In genomic region chr1:150362721-150363425, GRCh38 we compare ENCODE assay signal across 8 cellular contexts. TPM values are rescaled to one million over a fixed set of nuclear protein-coding genes. Genes with fewer than 3 reads are reported as not detected.
DNase-seq lines count a peak whose midpoint lies in the region; ATAC-seq and TF ChIP-seq lines count a peak whose summit lies in the region.

No MANE protein-coding gene starts in this region.

- no peak overlapping the region for H2BK5ac ChIP-seq in neuronal stem cell (ENCODE audit: low read length)

- intact Hi-C loops in activated naive CD4-positive, alpha-beta T cell treated with anti-CD3 and anti-CD28 coated beads for 36 hours (cut with micrococcal nuclease) = loop anchor here (1.0 to 10.0 kb wide), 7 partner anchors 42 to 642 kb away; partner anchors contain the start of genes ANP32E, CERS2, GOLPH3L and MINDY1

- no peaks in the 10 kb centered on the region for H3K36me3 ChIP-seq in effector memory CD4-positive, alpha-beta T cell (ENCODE audit: control insufficient read depth, insufficient read depth, low read length)
- H3K36me3 ChIP-seq in neuronal stem cell (replicated peaks in 1 of 2; ENCODE audit: control insufficient read depth in 2 of 2, insufficient read depth in 2 of 2, low read length in 2 of 2) = peaks cover 0 to 1% of the 10 kb centered on the region in 2 donors

- peak overlapping the region; percentile 89 for H3K4me3 Mint-ChIP-seq in activated naive CD4-positive, alpha-beta T cell treated with anti-CD3 and anti-CD28 coated beads for 36 hours

- H3K9me3 ChIP-seq in effector memory CD4-positive, alpha-beta T cell (ENCODE audit: control insufficient read depth, low read length) = no peaks in the 10 kb centered on the region
- no peaks in the 10 kb centered on the region for H3K9me3 ChIP-seq in neuronal stem cell (replicated peaks in 1 of 2; ENCODE audit: control insufficient read depth in 2 of 2, insufficient read depth in 1 of 2, low read depth in 1 of 2, low read length in 2 of 2)

- no peak overlapping the region for H3K18ac ChIP-seq in neuronal stem cell (ENCODE audit: low read length)

- peaks cover 19% of the 10 kb centered on the region for H3K36me3 Mint-ChIP-seq in activated naive CD4-positive, alpha-beta T cell treated with anti-CD3 and anti-CD28 coated beads for 36 hours (ENCODE audit: low read depth)

- no peak overlapping the region for H2BK12ac ChIP-seq in neuronal stem cell (ENCODE audit: low read length)

- H4K8ac ChIP-seq in neuronal stem cell (ENCODE audit: low read depth, low read length) = no peak overlapping the region

- H2AFZ ChIP-seq in neuronal stem cell (ENCODE audit: low read length) = peak overlapping the region; percentile 94

- no peak for DNase-seq in activated naive CD4-positive, alpha-beta T cell treated with anti-CD3 and anti-CD28 coated beads for 36 hours
- DNase-seq in activated naive CD4-positive, alpha-beta T cell (lab: John Stamatoyannopoulos, UW) = no peak
- DNase-seq in RWPE1 (ENCODE audit: low spot score) = no peak
- DNase-seq in effector memory CD4-positive, alpha-beta T cell = no peak
- no peak for DNase-seq in neuronal stem cell (ENCODE audit: low spot score)
- DNase-seq in UCSD-AML1 (lab: John Stamatoyannopoulos, UW; ENCODE audit: unreplicated experiment) = no peak
- no peak for DNase-seq in RKO (ENCODE audit: low spot score)

- peaks cover 16% of the 10 kb centered on the region for H3K4me1 Mint-ChIP-seq in activated naive CD4-positive, alpha-beta T cell treated with anti-CD3 and anti-CD28 coated beads for 36 hours (ENCODE audit: low read depth)

- H3K4me2 ChIP-seq in neuronal stem cell (ENCODE audit: insufficient read depth, low read length, poor library complexity, severe bottlenecking) = no peak overlapping the region

- POLR2A ChIA-PET in RWPE1 (lab: Yijun Ruan, JAX; ENCODE audit: low non-redundant PET) = no interaction called here

- no peaks in the 10 kb centered on the region for H3K27me3 Mint-ChIP-seq in activated naive CD4-positive, alpha-beta T cell treated with anti-CD3 and anti-CD28 coated beads for 36 hours (ENCODE audit: low read depth)

- no peaks in the 10 kb centered on the region for H3K79me1 ChIP-seq in neuronal stem cell (ENCODE audit: low read depth, low read length)

- no peak overlapping the region for H3K9ac ChIP-seq in neuronal stem cell (ENCODE audit: low read depth, low read length, poor library complexity)

- H3K9me3 Mint-ChIP-seq in activated naive CD4-positive, alpha-beta T cell treated with anti-CD3 and anti-CD28 coated beads for 36 hours = no peaks in the 10 kb centered on the region

- H3K4me1 ChIP-seq in effector memory CD4-positive, alpha-beta T cell (ENCODE audit: control insufficient read depth, insufficient read depth, low read length, poor library complexity, severe bottlenecking) = peaks cover 13% of the 10 kb centered on the region
- peaks cover 0 to 8% of the 10 kb centered on the region in 2 donors for H3K4me1 ChIP-seq in neuronal stem cell (ENCODE audit: control insufficient read depth in 2 of 2, insufficient read depth in 1 of 2, low read depth in 1 of 2, low read length in 2 of 2)

- peak overlapping the region; percentile 98 for H3K27ac Mint-ChIP-seq in activated naive CD4-positive, alpha-beta T cell treated with anti-CD3 and anti-CD28 coated beads for 36 hours

- TF ChIP-seq CTCF in RWPE1 (conservative IDR thresholded peaks at IDR 0.05; ENCODE audit: low read depth) = no peak

- WGBS in neuronal stem cell (ENCODE audit: extremely low coverage in 2 of 2, insufficient read length in 2 of 2, insufficient replicate concordance in 1 of 2), 2 donors = no CpG with 5 or more reads among the region's 22 CpGs

- peak overlapping the region; percentile 99 for H3K27ac ChIP-seq in RWPE1
- peak overlapping the region; percentile 95 for H3K27ac ChIP-seq in effector memory CD4-positive, alpha-beta T cell (ENCODE audit: insufficient read depth, low read length, poor library complexity, severe bottlenecking)
- H3K27ac ChIP-seq in neuronal stem cell (replicated peaks; ENCODE audit: low read length) = no peak overlapping the region

- CTCF ChIA-PET in activated naive CD4-positive, alpha-beta T cell treated with anti-CD3 and anti-CD28 coated beads for 36 hours (lab: Charles Lee) = interaction anchor here (1.0 kb wide), 1 partner anchor 37 kb away, joined by 3 read pairs; no protein-coding TSS in a partner anchor
- CTCF ChIA-PET in RWPE1 (lab: Yijun Ruan, JAX) = no interaction called here

- no peaks in the 10 kb centered on the region for H3K27me3 ChIP-seq in effector memory CD4-positive, alpha-beta T cell (replicated peaks; ENCODE audit: control insufficient read depth, insufficient read depth, low read length, poor library complexity, severe bottlenecking)
- no peaks in the 10 kb centered on the region for H3K27me3 ChIP-seq in neuronal stem cell (ENCODE audit: control insufficient read depth in 3 of 3, insufficient read depth in 3 of 3, low read depth in 1 of 3, low read length in 3 of 3)

- no peak overlapping the region for H2BK120ac ChIP-seq in neuronal stem cell (ENCODE audit: low read depth, low read length)

- H3K4me3 ChIP-seq in effector memory CD4-positive, alpha-beta T cell (ENCODE audit: insufficient read depth, low read depth, low read length, poor library complexity, severe bottlenecking) = peak overlapping the region; percentile 77
- H3K4me3 ChIP-seq in neuronal stem cell (ENCODE audit: low read length in 2 of 2) = peak overlapping the region in 1 of 2 donors; percentile 83

- peak overlapping the region; percentile 1 for H2AK5ac ChIP-seq in neuronal stem cell (ENCODE audit: low read depth, low read length)

- peak overlapping the region; percentile 42 for H2BK15ac ChIP-seq in neuronal stem cell (ENCODE audit: low read length)

- no peak overlapping the region for H4K91ac ChIP-seq in neuronal stem cell (ENCODE audit: low read depth, low read length, poor library complexity)

- no peak for ATAC-seq in HG02798 (IDR thresholded peaks at IDR 0.05; ENCODE audit: poor library complexity, unreplicated experiment)

- no peak overlapping the region for H3K14ac ChIP-seq in neuronal stem cell (ENCODE audit: low read length)

- H3K4ac ChIP-seq in neuronal stem cell (ENCODE audit: low read length) = no peak overlapping the region

- H3K23ac ChIP-seq in neuronal stem cell (ENCODE audit: low read depth, low read length, poor library complexity) = no peak overlapping the region

RNA-seq across cellular contexts. Expression of gene RPRD2, which starts 1.1 kb away (rescaled TPM):
- total RNA-seq in activated naive CD4-positive, alpha-beta T cell treated with anti-CD3 and anti-CD28 coated beads for 36 hours = 10 to 100 TPM; 20.9 to 22.9 TPM
- 21.5 TPM for polyA plus RNA-seq in neuronal stem cell (2013, experiment 1 of 2)
- 22.0 TPM for polyA plus RNA-seq in neuronal stem cell (2013, experiment 2 of 2)

RNA-seq across cellular contexts. Expression of gene PRPF3, which starts 41.5 kb away (rescaled TPM):
- 10 to 100 TPM; 49.1 to 52.5 TPM for total RNA-seq in activated naive CD4-positive, alpha-beta T cell treated with anti-CD3 and anti-CD28 coated beads for 36 hours
- polyA plus RNA-seq in neuronal stem cell (2013, experiment 1 of 2) = 39.0 TPM
- 38.8 TPM for polyA plus RNA-seq in neuronal stem cell (2013, experiment 2 of 2)
